ENCODE assay signal across 26 cellular contexts in the genomic region with DNA sequence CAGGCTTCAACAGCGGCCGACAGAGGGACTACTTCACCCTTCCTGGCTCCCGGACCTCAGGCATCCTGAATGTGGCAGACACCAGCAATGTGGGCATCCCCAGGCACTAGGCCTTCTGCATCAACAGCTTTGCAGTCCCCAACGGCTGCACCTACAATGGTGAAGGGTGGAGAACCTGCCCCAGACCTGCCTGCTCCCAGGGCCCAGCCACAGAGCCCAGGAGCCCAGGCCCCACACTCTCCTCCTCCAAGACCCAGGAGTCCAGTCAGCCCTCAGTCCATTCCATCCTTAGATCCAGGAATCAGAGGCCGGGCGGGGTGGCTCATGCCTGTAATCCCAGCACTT. TPM values are rescaled to one million over a fixed set of nuclear protein-coding genes. Genes with fewer than 3 reads are reported as not detected.
DNase-seq lines count a peak whose midpoint lies in the region; ATAC-seq, FAIRE-seq and TF ChIP-seq lines count a peak whose summit lies in the region.
"Had no signal": no experiment of that assay in that cellular context is flagged by ENCODE, and none has a peak within 500 bp of the region (broad histone marks: within the 10 kb centered on the region; RNA-seq: fewer than 3 reads in every experiment).

No MANE protein-coding gene starts in this region.

- peak overlapping the region; percentile 95 for H2AK5ac ChIP-seq in neuronal stem cell (ENCODE audit: low read depth, low read length)

- in situ Hi-C loops in HepG2 (cut with HindIII; ENCODE audit: extremely low pct_ligation_motif_present, low pct_unique_long_range_greater_than_20kb) (no loop called here), Panc1 (cut with HindIII; ENCODE audit: low pct_unique_long_range_greater_than_20kb, low sequenced_read_pairs) (no loop called here)

- WGBS in HepG2 (ENCODE audit: low lambda C conversion rate), result 30% methylated on average over 2 of the region's 6 CpGs
- 67% methylated on average over 1 of the region's 6 CpGs for WGBS in right lobe of liver (ENCODE audit: insufficient coverage, low coverage, low lambda C conversion rate, missing lambda C conversion rate)
- whole genome bisulfite sequencing in neuronal stem cell (ENCODE audit: extremely low coverage in 2 of 2, insufficient read length in 2 of 2, insufficient replicate concordance in 1 of 2), 2 donors, result no CpG with 5 or more reads among the region's 6 CpGs

- H3K4me3 ChIP-seq in HepG2 (replicated peaks in 1 of 3; ENCODE audit: insufficient read depth in 1 of 3, low read depth in 2 of 3, low read length in 3 of 3), result no peak overlapping the region
- H3K4me3 ChIP-seq in right lobe of liver, result no peak overlapping the region
- no peak overlapping the region for H3K4me3 ChIP-seq in Panc1 (ENCODE audit: low read depth in 2 of 2, low read length in 2 of 2)
- no peak overlapping the region for H3K4me3 ChIP-seq in neuronal stem cell (ENCODE audit: low read length in 2 of 2)
- H3K4me3 ChIP-seq: GM23338 had no signal

- H2BK5ac ChIP-seq in neuronal stem cell (ENCODE audit: low read length), result no peak overlapping the region

- H3K14ac ChIP-seq in neuronal stem cell (ENCODE audit: low read length), result no peak overlapping the region

- no peak overlapping the region for H3K23ac ChIP-seq in neuronal stem cell (ENCODE audit: low read depth, low read length, poor library complexity)

- H4K20me1 ChIP-seq in HepG2 (ENCODE audit: insufficient read depth, low read length), result no peaks in the 10 kb centered on the region

- H3K79me2 ChIP-seq in HepG2 (ENCODE audit: insufficient read depth, low read length), result no peaks in the 10 kb centered on the region

- H3K9me3 ChIP-seq in HepG2 (ENCODE audit: low read length), result no peaks in the 10 kb centered on the region
- H3K9me3 ChIP-seq in right lobe of liver, result no peaks in the 10 kb centered on the region
- H3K9me3 ChIP-seq in Panc1 (ENCODE audit: control insufficient read depth, insufficient read depth, low read depth, low read length), result no peaks in the 10 kb centered on the region
- H3K9me3 ChIP-seq in neuronal stem cell (replicated peaks in 1 of 2; ENCODE audit: control insufficient read depth in 2 of 2, insufficient read depth in 1 of 2, low read depth in 1 of 2, low read length in 2 of 2), result no peaks in the 10 kb centered on the region

- H3K27me3 ChIP-seq in HepG2 (ENCODE audit: control insufficient read depth in 1 of 2, insufficient read depth in 2 of 2, low read length in 2 of 2), result peaks cover 16 to 65% of the 10 kb centered on the region in 2 experiments
- H3K27me3 ChIP-seq in right lobe of liver, result no peaks in the 10 kb centered on the region
- no peaks in the 10 kb centered on the region; the same call in 1 of the 2 replicates for H3K27me3 ChIP-seq in Panc1 (ENCODE audit: control insufficient read depth, insufficient read depth, low read length)
- peaks cover 0 to 3% (median 0%) of the 10 kb centered on the region in 3 experiments for H3K27me3 ChIP-seq in neuronal stem cell (ENCODE audit: control insufficient read depth in 3 of 3, insufficient read depth in 3 of 3, low read depth in 1 of 3, low read length in 3 of 3)

- H3K79me1 ChIP-seq in neuronal stem cell (ENCODE audit: low read depth, low read length), result no peaks in the 10 kb centered on the region

- H3K27ac ChIP-seq in HepG2 (ENCODE audit: extremely low read length, insufficient read depth, low read length), result no peak overlapping the region
- H3K27ac ChIP-seq in right lobe of liver, result no peak overlapping the region
- H3K27ac ChIP-seq in Panc1 (ENCODE audit: low read length), result no peak overlapping the region
- no peak overlapping the region for H3K27ac ChIP-seq in neuronal stem cell (replicated peaks; ENCODE audit: low read length)

- TF ChIP-seq EP300 in HepG2 (IDR thresholded peaks at IDR 0.05; ENCODE audit: low read depth in 2 of 2, low read length in 2 of 2) (no peak), HepG2 (CRISPR knock-in tag; IDR thresholded peaks at IDR 0.05; ENCODE audit: borderline replicate concordance) (no peak)

- no peak for TF ChIP-seq RAD21 in HepG2 (CRISPR knock-in tag; IDR thresholded peaks at IDR 0.05)

- ATAC-seq in HepG2, result peak; percentile 36
- ATAC-seq in right lobe of liver, result no peak
- peak; percentile 44 for ATAC-seq in Panc1
- ATAC-seq: GM23338, HCT116 had no signal

- H3K9ac ChIP-seq in HepG2 (ENCODE audit: insufficient read depth, low read depth, low read length), result no peak overlapping the region
- H3K9ac ChIP-seq in neuronal stem cell (ENCODE audit: low read depth, low read length, poor library complexity), result no peak overlapping the region

- CTCF ChIA-PET in HepG2 (lab: Yijun Ruan, JAX; ENCODE audit: low intra/inter-chr PET ratio, low total read pairs) (no interaction called here), Panc1 (lab: Charles Lee) (no interaction called here)

- no peak overlapping the region for H2BK12ac ChIP-seq in neuronal stem cell (ENCODE audit: low read length)

- H2AFZ ChIP-seq in HepG2 (ENCODE audit: low read length) (no peak overlapping the region), neuronal stem cell (ENCODE audit: low read length) (no peak overlapping the region)
- H2AFZ ChIP-seq: GM23338 had no signal

- no peak for FAIRE-seq in HepG2 (lab: Jason Lieb, UNC)
- FAIRE-seq: GM12892, GM18507, HTR-8/SVneo had no signal

- no TSS peak for BruUV-seq in HepG2 (replicated peaks; lab: Mats Ljungman, UMichigan)
- BruUV-seq in Panc1 (replicated peaks; lab: Mats Ljungman, UMichigan), result no TSS peak

- H3K4me1 ChIP-seq in HepG2 (ENCODE audit: insufficient read depth, low read length) (no peaks in the 10 kb centered on the region), right lobe of liver (peaks cover 0 to 8% (median 4%) of the 10 kb centered on the region in 4 donors), Panc1 (ENCODE audit: control insufficient read depth, insufficient read depth, low read length) (no peaks in the 10 kb centered on the region), neuronal stem cell (ENCODE audit: control insufficient read depth in 2 of 2, insufficient read depth in 1 of 2, low read depth in 1 of 2, low read length in 2 of 2) (no peaks in the 10 kb centered on the region)

- intact Hi-C loops in HepG2 (cut with micrococcal nuclease; ENCODE audit: unreplicated experiment) (no loop called here), right lobe of liver (cut with DNase I) (no loop called here), Panc1 (cut with micrococcal nuclease; ENCODE audit: unreplicated experiment) (no loop called here)

- H3K36me3 ChIP-seq in HepG2 (replicated peaks in 1 of 2; ENCODE audit: control insufficient read depth in 1 of 2, insufficient read depth in 2 of 2, low read length in 2 of 2) (no peaks in the 10 kb centered on the region), right lobe of liver (no peaks in the 10 kb centered on the region), Panc1 (ENCODE audit: control insufficient read depth, insufficient read depth, low read length) (no peaks in the 10 kb centered on the region), neuronal stem cell (replicated peaks in 1 of 2; ENCODE audit: control insufficient read depth in 2 of 2, insufficient read depth in 2 of 2, low read length in 2 of 2) (no peaks in the 10 kb centered on the region)

- H3K4ac ChIP-seq in neuronal stem cell (ENCODE audit: low read length), result no peak overlapping the region

- H3K18ac ChIP-seq in neuronal stem cell (ENCODE audit: low read length), result no peak overlapping the region

- no peak overlapping the region for H3K4me2 ChIP-seq in HepG2 (ENCODE audit: low read depth, low read length)
- H3K4me2 ChIP-seq in neuronal stem cell (ENCODE audit: insufficient read depth, low read length, poor library complexity, severe bottlenecking), result no peak overlapping the region
- H3K4me2 ChIP-seq: GM23338 had no signal

- no peak overlapping the region for H2BK120ac ChIP-seq in neuronal stem cell (ENCODE audit: low read depth, low read length)

- DNase-seq in HepG2 (ENCODE audit: low spot score) (no peak), right lobe of liver (no peak), Panc1 (ENCODE audit: low read depth, low spot score) (no peak), neuronal stem cell (ENCODE audit: low spot score) (no peak), NCI-H1092 (lab: John Stamatoyannopoulos, UW) (no peak), NCI-H2029 (lab: John Stamatoyannopoulos, UW) (no peak)
- DNase-seq: 8988T; C1 segment of cervical spinal cord; CD4-positive, CD25-positive, alpha-beta regulatory T cell; CD8-positive, alpha-beta memory T cell; COR-L47; DMS 273 treated with DMSO at 0.1 percent for 48 hours; DMS79; GDM1; H7; HFFc6; KBM-7 had no signal

- TF ChIP-seq POLR2A in HepG2 (IDR thresholded peaks at IDR 0.05; ENCODE audit: insufficient read depth in 1 of 2, low read depth in 2 of 2, low read length in 2 of 2) (no peak), right lobe of liver (IDR thresholded peaks at IDR 0.05) (no peak)

- POLR2A ChIA-PET in HepG2 (lab: Yijun Ruan, JAX) (no interaction called here), Panc1 (lab: Charles Lee) (interaction anchor here (0.6 kb wide), 1 partner anchor 11 kb away, joined by 3 read pairs; no protein-coding TSS in a partner anchor)

- peak; percentile 25; the same call in 1 of the 2 replicates for TF ChIP-seq CTCF in HepG2 (CRISPR knock-in tag; IDR thresholded peaks at IDR 0.05)
- no peak for TF ChIP-seq CTCF in right lobe of liver (IDR thresholded peaks at IDR 0.05)
- no peak for TF ChIP-seq CTCF in Panc1 (IDR thresholded peaks at IDR 0.05)

- no peak overlapping the region for H2BK15ac ChIP-seq in neuronal stem cell (ENCODE audit: low read length)

- no peak overlapping the region for H4K8ac ChIP-seq in neuronal stem cell (ENCODE audit: low read depth, low read length)

- H4K91ac ChIP-seq in neuronal stem cell (ENCODE audit: low read depth, low read length, poor library complexity), result no peak overlapping the region

RNA-seq across cellular contexts. Expression of a gene that starts 34.5 kb away (rescaled TPM):
- total RNA-seq in HepG2 (2016; rRNA removed; fragmentation: Illumina TruSeq; extraction: Trizol), result 23.9 and 46.7 TPM in 2 replicates
- 42.7 and 50.6 TPM in 2 replicates for total RNA-seq in HepG2 (2016; cell fraction: cytosol; rRNA removed; fragmentation: Illumina TruSeq; extraction: Trizol; ENCODE audit: low read depth)
- total RNA-seq in HepG2 (2016; cell fraction: insoluble cytoplasmic fraction; rRNA removed; fragmentation: Illumina TruSeq; extraction: Trizol), result 21.2 and 50.0 TPM in 2 replicates
- total RNA-seq in HepG2 (2016; cell fraction: membrane; rRNA removed; fragmentation: Illumina TruSeq; extraction: Trizol), result 54.3 and 66.8 TPM in 2 replicates
- total RNA-seq in HepG2 (2016; cell fraction: nucleus; rRNA removed; fragmentation: Illumina TruSeq; extraction: Trizol), result 45.3 and 57.3 TPM in 2 replicates
- polyA plus RNA-seq in HepG2 (2011; rRNA removed), result 261 and 364 TPM in 2 replicates
- polyA plus RNA-seq in HepG2 (2011; cell fraction: cytosol; rRNA removed), result 287 and 379 TPM in 2 replicates
- 902 and 1,132 TPM in 2 replicates for polyA plus RNA-seq in HepG2 (2011; cell fraction: nucleus; rRNA removed)
- 157 and 225 TPM in 2 replicates for polyA plus RNA-seq in HepG2 (2012)
- 63.0 and 76.1 TPM in 2 replicates for polyA plus RNA-seq in HepG2 (2016; cell fraction: cytosol; fragmentation: Illumina TruSeq; extraction: Trizol; ENCODE audit: low read depth)
- 32.2 and 40.3 TPM in 2 replicates for polyA plus RNA-seq in HepG2 (2016; cell fraction: insoluble cytoplasmic fraction; fragmentation: Illumina TruSeq; extraction: Trizol; ENCODE audit: low read depth)
- 76.4 and 86.0 TPM in 2 replicates for polyA plus RNA-seq in HepG2 (2016; cell fraction: membrane; fragmentation: Illumina TruSeq; extraction: Trizol; ENCODE audit: low read depth)
- polyA plus RNA-seq in HepG2 (2016; cell fraction: nucleus; fragmentation: Illumina TruSeq; extraction: Trizol; ENCODE audit: insufficient read depth, low read depth), result 121 and 129 TPM in 2 replicates
- 189 TPM in 1 of 2 replicates, not detected in the other for polyA minus RNA-seq in HepG2 (2011; rRNA and poly(A)+ RNA removed; ENCODE audit: low replicate concordance)
- 86.7 and 119 TPM in 2 replicates for polyA minus RNA-seq in HepG2 (2011; cell fraction: cytosol; rRNA and poly(A)+ RNA removed)
- polyA minus RNA-seq in HepG2 (2011; cell fraction: nucleus; rRNA and poly(A)+ RNA removed), result 78.7 and 86.0 TPM in 2 replicates
- total RNA-seq in right lobe of liver, result 100 to 1,000 TPM; 285 to 486 (median 374) TPM
- 0.08 TPM for total RNA-seq in Panc1 (2021; ENCODE audit: unreplicated experiment)
- polyA plus RNA-seq in Panc1 (2012; ENCODE audit: insufficient read length), result 0.25 TPM
- polyA plus RNA-seq in neuronal stem cell (2013, experiment 1 of 2), result 0.36 TPM
- polyA plus RNA-seq in neuronal stem cell (2013, experiment 2 of 2), result 0.28 TPM
- total RNA-seq: A673; CD4-positive, CD25-positive, alpha-beta regulatory T cell; CD8-positive, alpha-beta memory T cell; Daoy; HFFc6 had no signal
- polyA plus RNA-seq: AG04450, IgD-negative memory B cell had no signal

RNA-seq across cellular contexts. Expression of a gene that starts 39.6 kb away (rescaled TPM):
- total RNA-seq in HepG2 (2016; rRNA removed; fragmentation: Illumina TruSeq; extraction: Trizol), result not detected in 2 replicates
- not detected in 2 replicates for total RNA-seq in HepG2 (2016; cell fraction: cytosol; rRNA removed; fragmentation: Illumina TruSeq; extraction: Trizol; ENCODE audit: low read depth)
- total RNA-seq in HepG2 (2016; cell fraction: insoluble cytoplasmic fraction; rRNA removed; fragmentation: Illumina TruSeq; extraction: Trizol), result not detected in 2 replicates
- not detected in 2 replicates for total RNA-seq in HepG2 (2016; cell fraction: membrane; rRNA removed; fragmentation: Illumina TruSeq; extraction: Trizol)
- not detected in 2 replicates for total RNA-seq in HepG2 (2016; cell fraction: nucleus; rRNA removed; fragmentation: Illumina TruSeq; extraction: Trizol)
- 4.9 and 5.5 TPM in 2 replicates for polyA plus RNA-seq in HepG2 (2011; rRNA removed)
- 2.7 and 4.0 TPM in 2 replicates for polyA plus RNA-seq in HepG2 (2011; cell fraction: cytosol; rRNA removed)
- polyA plus RNA-seq in HepG2 (2011; cell fraction: nucleus; rRNA removed), result 3.8 and 4.8 TPM in 2 replicates
- 3.1 and 5.9 TPM in 2 replicates for polyA plus RNA-seq in HepG2 (2012)
- polyA plus RNA-seq in HepG2 (2016; cell fraction: cytosol; fragmentation: Illumina TruSeq; extraction: Trizol; ENCODE audit: low read depth), result not detected in 2 replicates
- not detected in 2 replicates for polyA plus RNA-seq in HepG2 (2016; cell fraction: insoluble cytoplasmic fraction; fragmentation: Illumina TruSeq; extraction: Trizol; ENCODE audit: low read depth)
- not detected in 2 replicates for polyA plus RNA-seq in HepG2 (2016; cell fraction: membrane; fragmentation: Illumina TruSeq; extraction: Trizol; ENCODE audit: low read depth)
- polyA plus RNA-seq in HepG2 (2016; cell fraction: nucleus; fragmentation: Illumina TruSeq; extraction: Trizol; ENCODE audit: insufficient read depth, low read depth), result not detected in 2 replicates
- 1.1 and 15.3 TPM in 2 replicates for polyA minus RNA-seq in HepG2 (2011; rRNA and poly(A)+ RNA removed; ENCODE audit: low replicate concordance)
- polyA minus RNA-seq in HepG2 (2011; cell fraction: cytosol; rRNA and poly(A)+ RNA removed), result 0.99 TPM in 1 of 2 replicates, not detected in the other
- 2.6 TPM in 1 of 2 replicates, not detected in the other for polyA minus RNA-seq in HepG2 (2011; cell fraction: nucleus; rRNA and poly(A)+ RNA removed)
- total RNA-seq in right lobe of liver, result 1 to 10 TPM in 1 of 6 experiments, not detected in 5; 1.0 TPM
- not detected for total RNA-seq in Panc1 (2021; ENCODE audit: unreplicated experiment)
- polyA plus RNA-seq in Panc1 (2012; ENCODE audit: insufficient read length), result not detected
- polyA plus RNA-seq in neuronal stem cell (2013, experiment 1 of 2), result 0.07 TPM
- polyA plus RNA-seq in neuronal stem cell (2013, experiment 2 of 2), result 0.12 TPM
- total RNA-seq: A673; CD4-positive, CD25-positive, alpha-beta regulatory T cell; CD8-positive, alpha-beta memory T cell; Daoy; GM23338; H7; HFFc6 had no signal
- polyA plus RNA-seq: AG04450; CD4-positive, CD25-positive, alpha-beta regulatory T cell; CD8-positive, alpha-beta memory T cell; IgD-negative memory B cell had no signal

RNA-seq across cellular contexts. Expression of a gene that starts 45.7 kb away (rescaled TPM):
- total RNA-seq in HepG2 (2016; rRNA removed; fragmentation: Illumina TruSeq; extraction: Trizol), result 1.5 and 2.7 TPM in 2 replicates
- total RNA-seq in HepG2 (2016; cell fraction: cytosol; rRNA removed; fragmentation: Illumina TruSeq; extraction: Trizol; ENCODE audit: low read depth), result 4.5 and 6.0 TPM in 2 replicates
- total RNA-seq in HepG2 (2016; cell fraction: insoluble cytoplasmic fraction; rRNA removed; fragmentation: Illumina TruSeq; extraction: Trizol), result 1.1 and 2.5 TPM in 2 replicates
- total RNA-seq in HepG2 (2016; cell fraction: membrane; rRNA removed; fragmentation: Illumina TruSeq; extraction: Trizol), result 6.4 and 8.1 TPM in 2 replicates
- 1.5 and 2.0 TPM in 2 replicates for total RNA-seq in HepG2 (2016; cell fraction: nucleus; rRNA removed; fragmentation: Illumina TruSeq; extraction: Trizol)
- 20.1 and 24.5 TPM in 2 replicates for polyA plus RNA-seq in HepG2 (2011; rRNA removed)
- polyA plus RNA-seq in HepG2 (2011; cell fraction: cytosol; rRNA removed), result 14.0 and 14.1 TPM in 2 replicates
- 42.7 and 48.8 TPM in 2 replicates for polyA plus RNA-seq in HepG2 (2011; cell fraction: nucleus; rRNA removed)
- polyA plus RNA-seq in HepG2 (2012), result 5.5 and 5.6 TPM in 2 replicates
- polyA plus RNA-seq in HepG2 (2016; cell fraction: cytosol; fragmentation: Illumina TruSeq; extraction: Trizol; ENCODE audit: low read depth), result 8.2 and 8.5 TPM in 2 replicates
- polyA plus RNA-seq in HepG2 (2016; cell fraction: insoluble cytoplasmic fraction; fragmentation: Illumina TruSeq; extraction: Trizol; ENCODE audit: low read depth), result 1.9 and 2.0 TPM in 2 replicates
- 8.0 and 8.2 TPM in 2 replicates for polyA plus RNA-seq in HepG2 (2016; cell fraction: membrane; fragmentation: Illumina TruSeq; extraction: Trizol; ENCODE audit: low read depth)
- 6.6 and 6.8 TPM in 2 replicates for polyA plus RNA-seq in HepG2 (2016; cell fraction: nucleus; fragmentation: Illumina TruSeq; extraction: Trizol; ENCODE audit: insufficient read depth, low read depth)
- polyA minus RNA-seq in HepG2 (2011; rRNA and poly(A)+ RNA removed; ENCODE audit: low replicate concordance), result 0.89 and 10.7 TPM in 2 replicates
- 4.2 TPM in 2 replicates for polyA minus RNA-seq in HepG2 (2011; cell fraction: cytosol; rRNA and poly(A)+ RNA removed)
- 10.8 and 11.2 TPM in 2 replicates for polyA minus RNA-seq in HepG2 (2011; cell fraction: nucleus; rRNA and poly(A)+ RNA removed)
- total RNA-seq in right lobe of liver, result 1 to 10 TPM; 2.6 to 4.9 (median 3.6) TPM
- 4.6 TPM for total RNA-seq in Panc1 (2021; ENCODE audit: unreplicated experiment)
- polyA plus RNA-seq in Panc1 (2012; ENCODE audit: insufficient read length), result 2.1 TPM
- polyA plus RNA-seq in neuronal stem cell (2013, experiment 1 of 2), result 2.8 TPM
- polyA plus RNA-seq in neuronal stem cell (2013, experiment 2 of 2), result 2.8 TPM
- polyA plus RNA-seq: IgD-negative memory B cell had no signal

RNA-seq across cellular contexts. Expression of a gene that starts 58.9 kb away (rescaled TPM):
- not detected in 2 replicates for total RNA-seq in HepG2 (2016; rRNA removed; fragmentation: Illumina TruSeq; extraction: Trizol)
- not detected in 2 replicates for total RNA-seq in HepG2 (2016; cell fraction: cytosol; rRNA removed; fragmentation: Illumina TruSeq; extraction: Trizol; ENCODE audit: low read depth)
- not detected in 2 replicates for total RNA-seq in HepG2 (2016; cell fraction: insoluble cytoplasmic fraction; rRNA removed; fragmentation: Illumina TruSeq; extraction: Trizol)
- not detected in 2 replicates for total RNA-seq in HepG2 (2016; cell fraction: membrane; rRNA removed; fragmentation: Illumina TruSeq; extraction: Trizol)
- total RNA-seq in HepG2 (2016; cell fraction: nucleus; rRNA removed; fragmentation: Illumina TruSeq; extraction: Trizol), result not detected in 2 replicates
- polyA plus RNA-seq in HepG2 (2011; rRNA removed), result 2.8 and 4.2 TPM in 2 replicates
- polyA plus RNA-seq in HepG2 (2011; cell fraction: cytosol; rRNA removed), result 1.2 and 2.3 TPM in 2 replicates
- polyA plus RNA-seq in HepG2 (2011; cell fraction: nucleus; rRNA removed), result 19.3 and 20.3 TPM in 2 replicates
- polyA plus RNA-seq in HepG2 (2012), result 2.5 and 5.6 TPM in 2 replicates
- polyA plus RNA-seq in HepG2 (2016; cell fraction: cytosol; fragmentation: Illumina TruSeq; extraction: Trizol; ENCODE audit: low read depth), result not detected in 2 replicates
- polyA plus RNA-seq in HepG2 (2016; cell fraction: insoluble cytoplasmic fraction; fragmentation: Illumina TruSeq; extraction: Trizol; ENCODE audit: low read depth), result not detected in 2 replicates
- polyA plus RNA-seq in HepG2 (2016; cell fraction: membrane; fragmentation: Illumina TruSeq; extraction: Trizol; ENCODE audit: low read depth), result not detected in 2 replicates
- not detected in 2 replicates for polyA plus RNA-seq in HepG2 (2016; cell fraction: nucleus; fragmentation: Illumina TruSeq; extraction: Trizol; ENCODE audit: insufficient read depth, low read depth)
- 0.16 and 2.2 TPM in 2 replicates for polyA minus RNA-seq in HepG2 (2011; rRNA and poly(A)+ RNA removed; ENCODE audit: low replicate concordance)
- polyA minus RNA-seq in HepG2 (2011; cell fraction: cytosol; rRNA and poly(A)+ RNA removed), result 0.59 and 0.88 TPM in 2 replicates
- 0.39 and 1.5 TPM in 2 replicates for polyA minus RNA-seq in HepG2 (2011; cell fraction: nucleus; rRNA and poly(A)+ RNA removed)
- total RNA-seq in right lobe of liver, result 1 to 10 TPM in 5 of 6 experiments, under 1 TPM in 1; 0.99 to 2.0 (median 1.5) TPM
- 0.18 TPM for total RNA-seq in Panc1 (2021; ENCODE audit: unreplicated experiment)
- 0.11 TPM for polyA plus RNA-seq in Panc1 (2012; ENCODE audit: insufficient read length)
- 2.0 TPM for polyA plus RNA-seq in neuronal stem cell (2013, experiment 1 of 2)
- polyA plus RNA-seq in neuronal stem cell (2013, experiment 2 of 2), result 1.8 TPM
- total RNA-seq: A673, Daoy had no signal
- polyA plus RNA-seq: CD4-positive, CD25-positive, alpha-beta regulatory T cell; CD8-positive, alpha-beta memory T cell; IgD-negative memory B cell had no signal

Comparison
In these comparisons a context has a peak if more than half of its experiments do, and no peak if none do; other contexts are left out.
1. ATAC-seq: peak in HepG2 (single experiment) and Panc1 (single experiment); none in right lobe of liver (0 of 4).
2. RNA of a gene that starts 34.5 kb away (total RNA-seq): 285 to 486 TPM in right lobe of liver and 21.2 to 66.8 TPM in HepG2; 0.08 TPM in Panc1 (single experiment); every median in the first group is over 10 times any median in the second.